Comparison of ENCODE assay signal across 8 cellular contexts in genomic region chr12:110123861-110124183, GRCh38. TPM values are rescaled to one million over a fixed set of nuclear protein-coding genes. Genes with fewer than 3 reads are reported as not detected.
DNase-seq lines count a peak whose midpoint lies in the region; ATAC-seq and TF ChIP-seq lines count a peak whose summit lies in the region.

No MANE protein-coding gene starts in this region.

- H3K27me3 ChIP-seq in iPS-20b (ENCODE audit: insufficient read depth, low read length), result peaks cover 13% of the 10 kb centered on the region

- H3K27ac ChIP-seq in iPS-20b (ENCODE audit: low read length), result no peak overlapping the region

- peaks cover 23% of the 10 kb centered on the region for H3K4me1 Mint-ChIP-seq in CD14-positive monocyte

- no peaks in the 10 kb centered on the region for H3K9me3 ChIP-seq in iPS-20b (ENCODE audit: insufficient read depth, low read depth, low read length)

- peaks cover 0 to 6% (median 0%) of the 10 kb centered on the region in 7 donors for H3K9me3 Mint-ChIP-seq in CD14-positive monocyte

- H3K36me3 ChIP-seq in iPS-20b (ENCODE audit: insufficient read depth, low read depth, low read length), result peaks cover 12% of the 10 kb centered on the region

- no peaks in the 10 kb centered on the region for H3K36me3 Mint-ChIP-seq in CD14-positive monocyte

- H3K27ac Mint-ChIP-seq in CD14-positive monocyte, result peak overlapping the region in 1 of 7 donors; percentile 53

- H3K4me1 ChIP-seq in iPS-20b (ENCODE audit: insufficient read depth, low read length), result no peaks in the 10 kb centered on the region; the same call in 1 of the 2 replicates

- no peak for DNase-seq in CD14-positive monocyte (ENCODE audit: low spot score)
- peak; percentile 64 for DNase-seq in NCI-H526 treated with DMSO at 0.1 percent for 48 hours (lab: John Stamatoyannopoulos, UW)
- no peak for DNase-seq in stimulated activated CD4-positive, alpha-beta T cell treated with anti-CD3 and anti-CD28 coated beads, Interleukin-4, amount 100 ng/mL, for 4 hours
- DNase-seq in left colon, result no peak

- intact Hi-C loops in CD14-positive monocyte (cut with micrococcal nuclease) (loop anchor here (10.0 kb wide), 4 partner anchors 69 to 161 kb away; partner anchors contain the start of genes ATP2A2 (in 1 of the 2) and C12orf76 (in 1 of the 2)), left colon (cut with DNase I, micrococcal nuclease) (no loop called here)

- no peak overlapping the region for H3K9ac ChIP-seq in iPS-20b (ENCODE audit: low read depth, low read length)

- peak overlapping the region; percentile 25; the same call in 1 of the 2 replicates for H3K4me3 ChIP-seq in iPS-20b (ENCODE audit: low read length)

- H3K4me3 Mint-ChIP-seq in CD14-positive monocyte, result peak overlapping the region; percentile 46 to 52

- ATAC-seq in GM21381 (IDR thresholded peaks at IDR 0.05; ENCODE audit: unreplicated experiment) (peak; percentile 15), GM18868 (IDR thresholded peaks at IDR 0.05; ENCODE audit: unreplicated experiment) (no peak), HG02798 (IDR thresholded peaks at IDR 0.05; ENCODE audit: poor library complexity, unreplicated experiment) (no peak), left colon (no peak)

- peaks cover 0 to 7% (median 0%) of the 10 kb centered on the region in 3 donors for H3K27me3 Mint-ChIP-seq in CD14-positive monocyte (ENCODE audit: low read depth in 3 of 3)

- TF ChIP-seq CTCF in CD14-positive monocyte (IDR thresholded peaks at IDR 0.05), result no peak

RNA-seq across cellular contexts. Expression of gene IFT81, which starts 0.3 kb away (rescaled TPM):
- under 1 TPM; 0.47 to 0.97 TPM for polyA plus RNA-seq in CD14-positive monocyte
- 1 to 10 TPM; 4.8 to 5.1 TPM for total RNA-seq in left colon

Comparison
In these comparisons a context has a peak if more than half of its experiments do, and no peak if none do; other contexts are left out.
1. intact Hi-C loops: an anchor here in CD14-positive monocyte (10.0 kb wide); none called in left colon.